ENCODE assay signal across 9 cellular contexts in genomic region chr13:50386527-50387123, GRCh38.
DNase-seq lines count a peak whose midpoint lies in the region; TF ChIP-seq lines count a peak whose summit lies in the region.
"Had no signal": no experiment of that assay in that cellular context is flagged by ENCODE, and none has a peak within 500 bp of the region (broad histone marks: within the 10 kb centered on the region; RNA-seq: fewer than 3 reads in every experiment).

No MANE protein-coding gene starts in this region.

- H2AFZ ChIP-seq in MM.1S (ENCODE audit: low read length), result no peak overlapping the region; the same call in 1 of the 2 replicates

- H3K27ac ChIP-seq in MM.1S (ENCODE audit: low read length) (peak overlapping the region; percentile 73; the same call in 1 of the 2 replicates), thyroid gland (peak overlapping the region; percentile 68 to 86 (median 85)), esophagus squamous epithelium (no peak overlapping the region)

- H3K9me3 ChIP-seq in MM.1S (replicated peaks; ENCODE audit: insufficient read depth, low read length) (no peaks in the 10 kb centered on the region), thyroid gland (no peaks in the 10 kb centered on the region), esophagus squamous epithelium (no peaks in the 10 kb centered on the region)

- TF ChIP-seq POLR2A in thyroid gland (IDR thresholded peaks at IDR 0.05) (peak in 1 of 2 donors; percentile 27), esophagus squamous epithelium (IDR thresholded peaks at IDR 0.05) (no peak)

- H3K27ac Mint-ChIP-seq in brain, result peak overlapping the region; percentile 76 to 97 (median 94)
- H3K27ac Mint-ChIP-seq: activated naive CD8-positive, alpha-beta T cell treated with anti-CD3 and anti-CD28 coated beads, Interleukin-2, amount 10 ng/mL, durations not matched to agents 7 days and 5 days had no signal

- WGBS in thyroid gland, 2 donors, result 31 to 35% methylated on average over 10 of the region's 10 CpGs
- 81 to 89% methylated on average over 10 of the region's 10 CpGs for WGBS in esophagus squamous epithelium, 2 donors

- peaks cover 0 to 15% (median 10%) of the 10 kb centered on the region in 5 experiments for H3K9me3 Mint-ChIP-seq in brain

- peak overlapping the region; percentile 73 for H3K4me2 ChIP-seq in MM.1S (ENCODE audit: low read depth, low read length)

- no peaks in the 10 kb centered on the region for H3K9me2 ChIP-seq in MM.1S (replicated peaks; ENCODE audit: insufficient read depth, low read length)

- H4K20me1 ChIP-seq in MM.1S (ENCODE audit: insufficient read depth, low read length), result no peaks in the 10 kb centered on the region

- H3K4me1 ChIP-seq in MM.1S (ENCODE audit: low read length) (peaks cover 15% of the 10 kb centered on the region), thyroid gland (peaks cover 6 to 33% of the 10 kb centered on the region in 2 donors), esophagus squamous epithelium (peaks cover 0 to 9% (median 0%) of the 10 kb centered on the region in 3 donors)

- peak overlapping the region; percentile 73 to 81 (median 78) for H3K4me3 Mint-ChIP-seq in brain
- H3K4me3 Mint-ChIP-seq: activated naive CD8-positive, alpha-beta T cell treated with anti-CD3 and anti-CD28 coated beads, Interleukin-2, amount 10 ng/mL, durations not matched to agents 7 days and 5 days; naive B cell had no signal

- H3K4me1 Mint-ChIP-seq in brain, result peaks cover 45% of the 10 kb centered on the region

- H3K36me3 ChIP-seq in MM.1S (replicated peaks; ENCODE audit: insufficient read depth, low read length), result no peaks in the 10 kb centered on the region
- H3K36me3 ChIP-seq in thyroid gland, result no peaks in the 10 kb centered on the region
- H3K36me3 ChIP-seq in esophagus squamous epithelium, result no peaks in the 10 kb centered on the region

- no peaks in the 10 kb centered on the region for H3K27me3 ChIP-seq in MM.1S (replicated peaks; ENCODE audit: insufficient read depth, low read length)
- H3K27me3 ChIP-seq in thyroid gland, result no peaks in the 10 kb centered on the region
- no peaks in the 10 kb centered on the region for H3K27me3 ChIP-seq in esophagus squamous epithelium

- intact Hi-C loops in thyroid gland (cut with DNase I) (no loop called here), esophagus squamous epithelium (cut with DNase I) (no loop called here)

- H3K4me3 ChIP-seq in MM.1S (ENCODE audit: low read length), result peak overlapping the region; percentile 37; the same call in 1 of the 2 replicates
- H3K4me3 ChIP-seq in thyroid gland (replicated peaks in 1 of 3), result no peak overlapping the region
- no peak overlapping the region for H3K4me3 ChIP-seq in esophagus squamous epithelium

- no peaks in the 10 kb centered on the region for H3K79me2 ChIP-seq in MM.1S (ENCODE audit: low read length)

- no peak for TF ChIP-seq CTCF in MM.1S (IDR thresholded peaks at IDR 0.05; ENCODE audit: low read length)
- no peak for TF ChIP-seq CTCF in brain (conservative IDR thresholded peaks at IDR 0.05)
- TF ChIP-seq CTCF in thyroid gland (IDR thresholded peaks at IDR 0.05), result no peak
- TF ChIP-seq CTCF in esophagus squamous epithelium (IDR thresholded peaks at IDR 0.05), result no peak

- peaks cover 4% of the 10 kb centered on the region for H3K36me3 Mint-ChIP-seq in brain
- H3K36me3 Mint-ChIP-seq: naive B cell had no signal

- peaks cover 9% of the 10 kb centered on the region; the same call in 1 of the 2 replicates for H3F3A ChIP-seq in MM.1S (ENCODE audit: insufficient read depth, low read length)

- DNase-seq in MM.1S, result no peak
- peak; percentile 88 for DNase-seq in left kidney (ENCODE audit: low read depth, low spot score)
- peak; percentile 47 to 52 for DNase-seq in thyroid gland
- DNase-seq in esophagus squamous epithelium (lab: John Stamatoyannopoulos, UW), result no peak
- no peak for DNase-seq in NCI-H187 (lab: John Stamatoyannopoulos, UW)
- DNase-seq in DMS79 treated with DMSO at 0.1 percent for 48 hours (lab: John Stamatoyannopoulos, UW), result no peak
- DNase-seq: activated naive CD8-positive, alpha-beta T cell treated with anti-CD3 and anti-CD28 coated beads, Interleukin-2, amount 10 ng/mL, durations not matched to agents 7 days and 5 days; naive B cell had no signal

- peaks cover 9% of the 10 kb centered on the region for H3K27me3 Mint-ChIP-seq in brain
- H3K27me3 Mint-ChIP-seq: naive B cell had no signal

- no peak overlapping the region for H3K9ac ChIP-seq in MM.1S (ENCODE audit: low read length)

Comparison
In these comparisons a context has a peak if more than half of its experiments do, and no peak if none do; other contexts are left out.
1. DNase-seq: peak in left kidney (single experiment) and thyroid gland (2 of 2); none in MM.1S (single experiment), esophagus squamous epithelium (single experiment), NCI-H187 (0 of 2) and DMS79 treated with DMSO at 0.1 percent for 48 hours (single experiment).
2. H3K27ac ChIP-seq: peak in MM.1S (single experiment) and thyroid gland (3 of 3); none in esophagus squamous epithelium (0 of 4).